ENCODE assay signal across 13 cellular contexts in the genomic region with DNA sequence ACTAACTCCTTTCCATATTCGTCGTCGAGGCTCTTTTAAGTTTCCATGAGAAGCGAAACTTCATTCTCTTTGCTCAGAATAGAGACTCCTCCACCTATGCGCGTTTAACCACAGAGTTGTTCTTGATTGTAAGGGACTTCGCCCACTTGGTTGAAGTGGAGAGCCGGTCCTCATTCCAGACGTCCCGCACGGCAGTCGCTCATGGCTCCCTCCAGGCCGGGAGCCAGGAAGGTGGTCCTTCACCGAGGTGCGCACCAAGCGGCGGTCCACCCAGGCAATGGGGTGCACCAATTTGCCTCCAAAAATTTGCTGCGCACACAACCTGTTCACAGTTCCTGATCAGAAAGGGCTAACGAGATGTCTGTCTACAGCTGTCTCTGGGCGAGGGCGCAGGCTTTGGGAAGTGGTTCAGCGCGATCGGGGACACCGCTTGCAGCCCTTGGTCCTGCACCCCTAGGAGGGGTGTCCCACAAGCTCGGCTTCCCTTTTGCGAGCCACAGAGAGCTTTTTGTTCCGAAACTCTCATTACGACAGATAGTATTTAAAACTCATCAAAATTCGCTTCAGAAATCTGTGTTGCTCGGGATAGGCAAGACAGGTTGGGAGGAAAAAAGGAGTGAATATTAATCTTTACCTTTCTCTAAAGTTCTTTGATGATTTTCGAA. TPM values are rescaled to one million over a fixed set of nuclear protein-coding genes. Genes with fewer than 3 reads are reported as not detected.
DNase-seq lines count a peak whose midpoint lies in the region; ATAC-seq and TF ChIP-seq lines count a peak whose summit lies in the region.
"Had no signal": no experiment of that assay in that cellular context is flagged by ENCODE, and none has a peak within 500 bp of the region (broad histone marks: within the 10 kb centered on the region; RNA-seq: fewer than 3 reads in every experiment).

No MANE protein-coding gene starts in this region.

- DNase-seq in right cardiac atrium (peak in 2 of 3 donors; percentile 28 to 38), Right ventricle myocardium inferior (ENCODE audit: missing footprints) (no peak), substantia nigra (lab: John Stamatoyannopoulos, UW) (no peak), right lobe of liver (no peak), T-cell (no peak)
- DNase-seq: left ventricle myocardium inferior, NCI-H1930 had no signal

- H3K27ac ChIP-seq in right cardiac atrium (ENCODE audit: low read length) (no peak overlapping the region), HUES6 (ENCODE audit: low read depth, low read length) (no peak overlapping the region), substantia nigra (ENCODE audit: low read depth, low read length, poor library complexity, severe bottlenecking) (no peak overlapping the region), right lobe of liver (no peak overlapping the region)
- H3K27ac ChIP-seq: epithelial cell of prostate, left ventricle myocardium inferior had no signal

- WGBS in right cardiac atrium = 6% methylated on average over 32 of the region's 32 CpGs
- 4% methylated on average over 30 of the region's 32 CpGs for WGBS in right lobe of liver (ENCODE audit: insufficient coverage, low coverage, low lambda C conversion rate, missing lambda C conversion rate)

- TF ChIP-seq CTCF in right lobe of liver (IDR thresholded peaks at IDR 0.05) = no peak

- no peak for TF ChIP-seq POLR2A in right lobe of liver (IDR thresholded peaks at IDR 0.05)

- CTCF ChIA-PET in T-cell (lab: Charles Lee) = no interaction called here

- no peaks in the 10 kb centered on the region for H3K36me3 Mint-ChIP-seq in T-cell

- H3K36me3 ChIP-seq in HUES6 (ENCODE audit: control insufficient read depth, insufficient read depth, low read length) (no peaks in the 10 kb centered on the region), iPS-15b (ENCODE audit: control insufficient read depth, insufficient read depth, low read length) (no peaks in the 10 kb centered on the region), right lobe of liver (no peaks in the 10 kb centered on the region)
- H3K36me3 ChIP-seq: left ventricle myocardium inferior had no signal

- intact Hi-C loops in right cardiac atrium (cut with DNase I) = no loop called here
- intact Hi-C loops in Right ventricle myocardium inferior (cut with DNase I) = no loop called here
- intact Hi-C loops in right lobe of liver (cut with DNase I) = no loop called here

- no peak overlapping the region for H3K27ac Mint-ChIP-seq in T-cell
- H3K27ac Mint-ChIP-seq: progenitor cell of endocrine pancreas had no signal

- POLR2A ChIA-PET in T-cell (lab: Charles Lee) = no interaction called here

- no peak overlapping the region for H3K4me3 Mint-ChIP-seq in T-cell

- H3K9me3 ChIP-seq in right cardiac atrium (ENCODE audit: control insufficient read depth, low read length) (peaks cover 4% of the 10 kb centered on the region), HUES6 (ENCODE audit: control insufficient read depth, insufficient read depth, low read depth, low read length) (no peaks in the 10 kb centered on the region), iPS-15b (ENCODE audit: control insufficient read depth, insufficient read depth, low read length) (no peaks in the 10 kb centered on the region), right lobe of liver (no peaks in the 10 kb centered on the region)
- H3K9me3 ChIP-seq: left ventricle myocardium inferior had no signal

- H3K4me3 ChIP-seq in right cardiac atrium (ENCODE audit: low read length) (no peak overlapping the region), HUES6 (ENCODE audit: low read depth, low read length) (peak overlapping the region; percentile 49), iPS-15b (ENCODE audit: low read depth, low read length) (peak overlapping the region; percentile 55), right lobe of liver (no peak overlapping the region)
- H3K4me3 ChIP-seq: left ventricle myocardium inferior had no signal

- peaks cover 0 to 6% (median 0%) of the 10 kb centered on the region in 3 donors for H3K9me3 Mint-ChIP-seq in T-cell

- no peaks in the 10 kb centered on the region for H3K4me1 Mint-ChIP-seq in T-cell

- H3K27me3 ChIP-seq in right cardiac atrium (ENCODE audit: control insufficient read depth, insufficient read depth) (peaks cover 11% of the 10 kb centered on the region), HUES6 (ENCODE audit: control insufficient read depth, insufficient read depth, low read length) (peaks cover 73% of the 10 kb centered on the region), iPS-15b (ENCODE audit: control insufficient read depth, insufficient read depth, low read length) (peaks cover 75% of the 10 kb centered on the region), right lobe of liver (peaks cover 0 to 24% of the 10 kb centered on the region in 2 donors)

- no peak overlapping the region for H3K9ac ChIP-seq in HUES6 (ENCODE audit: low read length)
- no peak overlapping the region for H3K9ac ChIP-seq in iPS-15b (ENCODE audit: low read depth, low read length)

- peaks cover 32 to 34% of the 10 kb centered on the region in 2 donors for H3K27me3 Mint-ChIP-seq in T-cell

- no peak for ATAC-seq in right cardiac atrium
- ATAC-seq in Right ventricle myocardium inferior = no peak
- no peak for ATAC-seq in HG03196 (IDR thresholded peaks at IDR 0.05; ENCODE audit: unreplicated experiment)
- no peak for ATAC-seq in right lobe of liver
- ATAC-seq in T-cell (replicated peaks in 1 of 4) = no peak

- peaks cover 2% of the 10 kb centered on the region for H3K4me1 ChIP-seq in right cardiac atrium (ENCODE audit: control insufficient read depth, insufficient read depth, low read length)
- peaks cover 6% of the 10 kb centered on the region for H3K4me1 ChIP-seq in HUES6 (ENCODE audit: control insufficient read depth, insufficient read depth, low read length)
- H3K4me1 ChIP-seq in iPS-15b (ENCODE audit: control insufficient read depth, insufficient read depth, low read length) = peaks cover 2% of the 10 kb centered on the region
- peaks cover 0 to 3% (median 0%) of the 10 kb centered on the region in 4 donors for H3K4me1 ChIP-seq in right lobe of liver

RNA-seq across cellular contexts. Expression of a gene that starts 6.5 kb away (rescaled TPM):
- not detected for total RNA-seq in right cardiac atrium
- not detected for polyA plus RNA-seq in right cardiac atrium
- not detected for total RNA-seq in Right ventricle myocardium inferior
- total RNA-seq in right lobe of liver = not detected
- total RNA-seq in T-cell = not detected
- total RNA-seq: left ventricle myocardium inferior had no signal
- polyA plus RNA-seq: adipose tissue had no signal

Comparison
In these comparisons a context has a peak if more than half of its experiments do, and no peak if none do; other contexts are left out.
1. DNase-seq: peak in right cardiac atrium (2 of 3); none in Right ventricle myocardium inferior (single experiment), substantia nigra (0 of 49), right lobe of liver (0 of 3) and T-cell (0 of 34).
2. H3K4me3 ChIP-seq: peak in HUES6 (single experiment) and iPS-15b (single experiment); none in right cardiac atrium (single experiment) and right lobe of liver (0 of 3).